In genomic region chr1:68232354-68233148, GRCh38 we compare ENCODE assay signal across 8 cellular contexts. TPM values are rescaled to one million over a fixed set of nuclear protein-coding genes. Genes with fewer than 3 reads are reported as not detected.
A peak's percentile ranks its signal among the peaks of the same experiment; 100 is the strongest.
DNase-seq lines count a peak whose midpoint lies in the region; ATAC-seq and TF ChIP-seq lines count a peak whose summit lies in the region.

Gene WLS (minus strand): TSS chr1:68232523. CDS start chr1:68232299, 224 bp downstream.

- no TSS peak for BruUV-seq in Caco-2 (replicated peaks; lab: Mats Ljungman, UMichigan)

- ATAC-seq in activated B cell treated with CpG ODN at 0.5 μM for 24 hours (ENCODE audit: low read depth) (no peak), gastroesophageal sphincter (peak; percentile 85), HG03175 (IDR thresholded peaks at IDR 0.05; ENCODE audit: unreplicated experiment) (no peak), GM19455 (IDR thresholded peaks at IDR 0.05; ENCODE audit: unreplicated experiment) (no peak)

- H3K9me3 ChIP-seq in Caco-2 (no peaks in the 10 kb centered on the region), MG63 (no peaks in the 10 kb centered on the region), gastroesophageal sphincter (no peaks in the 10 kb centered on the region)

- TF ChIP-seq CTCF in Caco-2 (IDR thresholded peaks at IDR 0.05; ENCODE audit: insufficient read depth in 1 of 2, low read depth in 1 of 2, low read length in 1 of 2, severe bottlenecking in 1 of 2, unreplicated experiment in 1 of 2) (peak in 1 of 2 experiments; percentile 0), activated B cell treated with CpG ODN at 0.5 μM for 24 hours (IDR thresholded peaks at IDR 0.05) (no peak), gastroesophageal sphincter (IDR thresholded peaks at IDR 0.05) (peak in 3 of 4 experiments; percentile 40 to 50 (median 49)), neural crest cell (conservative IDR thresholded peaks at IDR 0.05) (no peak)

- TF ChIP-seq POLR2A in gastroesophageal sphincter (IDR thresholded peaks at IDR 0.05) = peak; percentile 93

- WGBS in gastroesophageal sphincter (ENCODE audit: low coverage in 1 of 2), 2 donors = 0% methylated on average over 8 to 16 of the region's 41 CpGs

- H3K4me1 ChIP-seq in Caco-2 (no peaks in the 10 kb centered on the region), gastroesophageal sphincter (peaks cover 0 to 36% (median 3%) of the 10 kb centered on the region in 3 donors)

- H3K27me3 ChIP-seq in Caco-2 (replicated peaks; ENCODE audit: control insufficient read depth, insufficient read depth, low read length) (no peaks in the 10 kb centered on the region), MG63 (no peaks in the 10 kb centered on the region), gastroesophageal sphincter (no peaks in the 10 kb centered on the region)

- H3K36me3 Mint-ChIP-seq in Caco-2 (ENCODE audit: insufficient read depth, unreplicated experiment) = peaks cover 6% of the 10 kb centered on the region
- H3K36me3 Mint-ChIP-seq in activated B cell treated with CpG ODN at 0.5 μM for 24 hours (ENCODE audit: low read depth) = no peaks in the 10 kb centered on the region
- no peaks in the 10 kb centered on the region for H3K36me3 Mint-ChIP-seq in neural crest cell (ENCODE audit: low read depth)

- TF ChIP-seq EP300 in gastroesophageal sphincter (IDR thresholded peaks at IDR 0.05) = no peak

- H3K4me3 Mint-ChIP-seq in Caco-2 (ENCODE audit: unreplicated experiment) = peak within 1 kb of the TSS; percentile 73
- peak within 1 kb of the TSS; percentile 69 for H3K4me3 Mint-ChIP-seq in activated B cell treated with CpG ODN at 0.5 μM for 24 hours
- H3K4me3 Mint-ChIP-seq in neural crest cell = peak within 1 kb of the TSS; percentile 99

- no peaks in the 10 kb centered on the region for H3K36me3 ChIP-seq in Caco-2 (ENCODE audit: control insufficient read depth, insufficient read depth, low read length)
- H3K36me3 ChIP-seq in MG63 = no peaks in the 10 kb centered on the region
- H3K36me3 ChIP-seq in gastroesophageal sphincter = no peaks in the 10 kb centered on the region

- H3K4me3 ChIP-seq in Caco-2 (ENCODE audit: low read depth, low read length) (peak within 1 kb of the TSS; percentile 67), MG63 (peak within 1 kb of the TSS; percentile 76), gastroesophageal sphincter (peak within 1 kb of the TSS; percentile 73 to 83)

- peak within 1 kb of the TSS; percentile 95 to 97 (median 96) for H3K27ac ChIP-seq in gastroesophageal sphincter

- no peaks in the 10 kb centered on the region for H3K4me1 Mint-ChIP-seq in Caco-2 (ENCODE audit: low read depth, unreplicated experiment)
- H3K4me1 Mint-ChIP-seq in activated B cell treated with CpG ODN at 0.5 μM for 24 hours = peaks cover 23% of the 10 kb centered on the region
- peaks cover 41% of the 10 kb centered on the region for H3K4me1 Mint-ChIP-seq in neural crest cell

- POLR2A ChIA-PET in Caco-2 (lab: Charles Lee) = interaction anchor here (0.6 to 1.3 kb wide), 3 partner anchors 35 to 60 kb away, joined by 3 to 7 read pairs (median 6); no protein-coding TSS in a partner anchor
- POLR2A ChIA-PET in activated B cell treated with CpG ODN at 0.5 μM for 24 hours (lab: Charles Lee) = no interaction called here

- intact Hi-C loops in Caco-2 (cut with micrococcal nuclease; ENCODE audit: unreplicated experiment) = loop anchor here (2.0 to 10.0 kb wide), 4 partner anchors 36 to 110 kb away; no protein-coding TSS in a partner anchor
- intact Hi-C loops in activated B cell treated with CpG ODN at 0.5 μM for 24 hours (cut with micrococcal nuclease) = no loop called here

- H3K27ac Mint-ChIP-seq in Caco-2 (ENCODE audit: unreplicated experiment) (peak within 1 kb of the TSS; percentile 75), activated B cell treated with CpG ODN at 0.5 μM for 24 hours (no peak within 1 kb of the TSS), neural crest cell (ENCODE audit: unreplicated experiment) (peak within 1 kb of the TSS; percentile 97)

- H3K27me3 Mint-ChIP-seq in Caco-2 (ENCODE audit: insufficient read depth, unreplicated experiment) (no peaks in the 10 kb centered on the region), activated B cell treated with CpG ODN at 0.5 μM for 24 hours (peaks cover 53% of the 10 kb centered on the region), neural crest cell (ENCODE audit: low read depth) (peaks cover 12% of the 10 kb centered on the region)

- H3K9me3 Mint-ChIP-seq in Caco-2 (ENCODE audit: unreplicated experiment) (no peaks in the 10 kb centered on the region), activated B cell treated with CpG ODN at 0.5 μM for 24 hours (no peaks in the 10 kb centered on the region), neural crest cell (no peaks in the 10 kb centered on the region)

- CTCF ChIA-PET in Caco-2 (lab: Charles Lee) = interaction anchor here (0.6 to 1.9 kb wide), 5 partner anchors 10 to 112 kb away, joined by 3 to 18 read pairs (median 4); no protein-coding TSS in a partner anchor
- CTCF ChIA-PET in activated B cell treated with CpG ODN at 0.5 μM for 24 hours (lab: Charles Lee) = no interaction called here

- DNase-seq in Caco-2 (peak; percentile 65 to 73), MG63 (peak; percentile 78), activated B cell treated with CpG ODN at 0.5 μM for 24 hours (no peak), neural crest cell (ENCODE audit: low read depth, low spot score) (peak; percentile 70)
- DNase-seq in central memory CD4-positive, alpha-beta T cell = no peak

RNA-seq across cellular contexts. Expression of gene WLS, which starts in this region (rescaled TPM):
- 70.6 and 72.3 TPM in 2 replicates for total RNA-seq in Caco-2 (2022)
- total RNA-seq in MG63 (2014; rRNA removed; shearing (Covaris generic); ENCODE audit: low replicate concordance) = 25.4 and 32.4 TPM in 2 replicates
- 0.51 TPM in 1 of 2 replicates, not detected in the other for total RNA-seq in activated B cell treated with CpG ODN at 0.5 μM for 24 hours
- total RNA-seq in gastroesophageal sphincter = 100 to 1,000 TPM; 120 to 280 (median 263) TPM
- total RNA-seq in neural crest cell = 147 and 152 TPM in 2 replicates

Comparison
In these comparisons a context has a peak if more than half of its experiments do, and no peak if none do; other contexts are left out.
1. RNA of gene WLS (total RNA-seq): 120 to 280 TPM in gastroesophageal sphincter, 147 to 152 TPM in neural crest cell, 70.6 to 72.3 TPM in Caco-2 and 25.4 to 32.4 TPM in MG63; 0.51 TPM in activated B cell treated with CpG ODN at 0.5 μM for 24 hours; every median in the first group is over 10 times any median in the second.
2. DNase-seq: peak in Caco-2 (2 of 2), MG63 (single experiment) and neural crest cell (single experiment); none in activated B cell treated with CpG ODN at 0.5 μM for 24 hours (single experiment) and central memory CD4-positive, alpha-beta T cell (single experiment).
3. CTCF ChIP-seq: peak in gastroesophageal sphincter (3 of 4); none in activated B cell treated with CpG ODN at 0.5 μM for 24 hours (single experiment) and neural crest cell (single experiment).
4. Peak in every context shown above with its lines, with median percentiles within 50 percentile points of each other: H3K4me3 ChIP-seq and H3K4me3 Mint-ChIP-seq.